ENCODE assay signal across 18 cellular contexts in the genomic region with DNA sequence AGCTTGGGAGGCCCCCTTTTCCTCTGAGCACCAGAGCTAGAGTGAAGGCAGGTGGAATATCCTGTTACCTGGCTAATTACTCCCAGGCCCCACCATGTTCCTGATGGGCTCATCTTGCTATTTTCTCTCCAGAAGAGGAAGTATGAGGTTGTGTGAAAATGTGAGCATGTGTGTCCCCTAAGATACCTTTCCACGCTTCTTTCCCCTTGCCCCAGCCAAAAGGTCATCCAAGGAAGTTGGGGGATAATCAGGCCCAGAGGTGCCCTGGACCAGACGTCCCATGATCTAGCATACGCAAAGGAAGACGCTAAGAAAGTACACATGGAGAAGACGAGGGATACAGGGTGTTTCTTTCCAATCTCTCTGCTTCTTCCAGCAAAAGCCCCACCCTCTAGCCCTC.
A peak's percentile ranks its signal among the peaks of the same experiment; 100 is the strongest.
DNase-seq lines count a peak whose midpoint lies in the region; ATAC-seq and TF ChIP-seq lines count a peak whose summit lies in the region.
"Had no signal": no experiment of that assay in that cellular context is flagged by ENCODE, and none has a peak within 500 bp of the region (broad histone marks: within the 10 kb centered on the region; RNA-seq: fewer than 3 reads in every experiment).

No MANE protein-coding gene starts in this region.

- POLR2A ChIA-PET in OCI-LY7 (lab: Charles Lee): interaction anchor here (0.7 to 3.7 kb wide), 6 partner anchors 10 to 194 kb away, joined by 3 to 11 read pairs (median 4); a partner anchor contains a TSS

- TF ChIP-seq POLR2A in vagina (IDR thresholded peaks at IDR 0.05): no peak

- H3K9me2 ChIP-seq in Karpas-422 (replicated peaks; ENCODE audit: insufficient read depth, low read length): no peaks in the 10 kb centered on the region
- H3K9me2 ChIP-seq in OCI-LY7 (ENCODE audit: insufficient read depth, low read length): no peaks in the 10 kb centered on the region

- CTCF ChIA-PET in OCI-LY7 (lab: Charles Lee; ENCODE audit: unreplicated experiment): no interaction called here

- peak overlapping the region in 6 of 8 donors; percentile 8 to 77 (median 70) for H3K4me3 Mint-ChIP-seq in naive B cell
- H3K4me3 Mint-ChIP-seq: CD4-positive, alpha-beta memory T cell; HFFc6 had no signal

- H3K4me1 ChIP-seq in Karpas-422 (ENCODE audit: low read length): peaks cover 54% of the 10 kb centered on the region
- H3K4me1 ChIP-seq in OCI-LY7 (ENCODE audit: insufficient read depth, low read length, poor library complexity, severe bottlenecking): peaks cover 54% of the 10 kb centered on the region
- H3K4me1 ChIP-seq in vagina: no peaks in the 10 kb centered on the region
- H3K4me1 ChIP-seq: BE2C had no signal

- no peaks in the 10 kb centered on the region for H3K9me3 ChIP-seq in Karpas-422 (ENCODE audit: low read length)
- H3K9me3 ChIP-seq in OCI-LY7 (ENCODE audit: low read length): no peaks in the 10 kb centered on the region; the same call in 1 of the 2 replicates
- no peaks in the 10 kb centered on the region for H3K9me3 ChIP-seq in vagina
- H3K9me3 ChIP-seq: BE2C had no signal

- no peak overlapping the region for H3K9ac ChIP-seq in Karpas-422 (ENCODE audit: low read length)

- H3K79me2 ChIP-seq in Karpas-422 (ENCODE audit: low read length): peaks cover 38% of the 10 kb centered on the region
- 0 out of 2 replicates have a peak, but pooled peaks cover 4% of the 10 kb centered on the region for H3K79me2 ChIP-seq in OCI-LY7 (ENCODE audit: insufficient read depth, low read depth, low read length)

- H3K9me3 Mint-ChIP-seq in naive B cell: peaks cover 0 to 3% (median 0%) of the 10 kb centered on the region in 7 donors
- H3K9me3 Mint-ChIP-seq: CD4-positive, alpha-beta memory T cell; HFFc6 had no signal

- H3K27me3 Mint-ChIP-seq in naive B cell: no peaks in the 10 kb centered on the region

- H4K20me1 ChIP-seq in Karpas-422 (ENCODE audit: insufficient read depth, low read depth, low read length): peaks cover 2% of the 10 kb centered on the region; the same call in 1 of the 2 replicates
- no peaks in the 10 kb centered on the region for H4K20me1 ChIP-seq in OCI-LY7 (ENCODE audit: insufficient read depth, low read length)

- ATAC-seq in naive B cell (ENCODE audit: low read depth in 2 of 2): no peak
- ATAC-seq in HG03439 (IDR thresholded peaks at IDR 0.05; ENCODE audit: unreplicated experiment): no peak

- no TSS peak for BruUV-seq in OCI-LY7 (replicated peaks; lab: Mats Ljungman, UMichigan)

- peak overlapping the region in 4 of 6 donors; percentile 76 to 98 (median 88) for H3K27ac Mint-ChIP-seq in naive B cell
- H3K27ac Mint-ChIP-seq: CD4-positive, alpha-beta memory T cell; HFFc6 had no signal

- 0 out of 2 replicates have a peak, but pooled peaks cover 3% of the 10 kb centered on the region for H3K36me3 ChIP-seq in Karpas-422 (ENCODE audit: insufficient read depth, low read length)
- H3K36me3 ChIP-seq in OCI-LY7 (ENCODE audit: insufficient read depth, low read length): no peaks in the 10 kb centered on the region; the same call in 1 of the 2 replicates
- no peaks in the 10 kb centered on the region for H3K36me3 ChIP-seq in vagina
- H3K36me3 ChIP-seq: BE2C had no signal

- peaks cover 57 to 66% (median 61%) of the 10 kb centered on the region in 3 donors for H3K4me1 Mint-ChIP-seq in naive B cell

- no peaks in the 10 kb centered on the region for H3K36me3 Mint-ChIP-seq in naive B cell
- H3K36me3 Mint-ChIP-seq: CD4-positive, alpha-beta memory T cell had no signal

- no peak for DNase-seq in GM12865 (ENCODE audit: low read depth)
- DNase-seq in Karpas-422: no peak
- DNase-seq in OCI-LY7 (ENCODE audit: low spot score): no peak
- no peak for DNase-seq in naive B cell
- no peak for DNase-seq in vagina (ENCODE audit: extremely low spot score in 2 of 2)
- DNase-seq in central memory CD4-positive, alpha-beta T cell: no peak
- no peak for DNase-seq in caudate nucleus (lab: John Stamatoyannopoulos, UW)
- DNase-seq: BE2C; CD4-positive, alpha-beta memory T cell; COR-L47; DMS153; DND-41; GF-D8; HCEC 1CT; HFFc6 had no signal

- peak overlapping the region; percentile 86; the same call in 1 of the 2 replicates for H3K4me3 ChIP-seq in GM12865 (ENCODE audit: low read depth, low read length)
- no peak overlapping the region for H3K4me3 ChIP-seq in Karpas-422 (ENCODE audit: low read length)
- peak overlapping the region; percentile 5 for H3K4me3 ChIP-seq in OCI-LY7 (ENCODE audit: low read depth, low read length, poor library complexity, severe bottlenecking)
- H3K4me3 ChIP-seq in vagina: no peak overlapping the region

- H3K27ac ChIP-seq in Karpas-422 (ENCODE audit: low read length) (peak overlapping the region; percentile 46; the same call in 1 of the 2 replicates), OCI-LY7 (ENCODE audit: low read depth, low read length, poor library complexity, severe bottlenecking) (no peak overlapping the region), vagina (no peak overlapping the region), caudate nucleus (ENCODE audit: low read depth, low read length) (no peak overlapping the region)
- H3K27ac ChIP-seq: C4-2B, HL-60 had no signal

- TF ChIP-seq CTCF in GM12865 (IDR thresholded peaks at IDR 0.05; ENCODE audit: insufficient read depth, low read depth, low read length, missing control alignments): no peak
- TF ChIP-seq CTCF in OCI-LY7 (conservative IDR thresholded peaks at IDR 0.05; ENCODE audit: low read length): no peak
- TF ChIP-seq CTCF in vagina (IDR thresholded peaks at IDR 0.05): no peak

- H3K27me3 ChIP-seq in Karpas-422 (ENCODE audit: low read length) (no peaks in the 10 kb centered on the region), vagina (no peaks in the 10 kb centered on the region)

- peak overlapping the region; percentile 43 for H3K4me2 ChIP-seq in Karpas-422 (ENCODE audit: low read depth, low read length, poor library complexity, severe bottlenecking)
- peak overlapping the region; percentile 62 for H3K4me2 ChIP-seq in OCI-LY7 (ENCODE audit: low read length)

- intact Hi-C loops in OCI-LY7 (cut with micrococcal nuclease; ENCODE audit: unreplicated experiment) (no loop called here), vagina (cut with DNase I) (no loop called here)

- H2AFZ ChIP-seq in Karpas-422 (ENCODE audit: low read length) (no peak overlapping the region), OCI-LY7 (ENCODE audit: low read length) (no peak overlapping the region; the same call in 1 of the 2 replicates)

Comparison
In these comparisons a context has a peak if more than half of its experiments do, and no peak if none do; other contexts are left out.
1. H3K4me3 ChIP-seq: peak in GM12865 (single experiment) and OCI-LY7 (single experiment); none in Karpas-422 (single experiment) and vagina (0 of 2).